ENCODE assay signal across 8 cellular contexts in genomic region chr12:122946690-122947271, GRCh38.
A peak's percentile ranks its signal among the peaks of the same experiment; 100 is the strongest.
DNase-seq lines count a peak whose midpoint lies in the region; ATAC-seq lines count a peak whose summit lies in the region.

No MANE protein-coding gene starts in this region.

- peak; percentile 70 for ATAC-seq in HG03565 (IDR thresholded peaks at IDR 0.05; ENCODE audit: unreplicated experiment)

- DNase-seq in stimulated activated naive CD4-positive, alpha-beta T cell treated with Interleukin-2 at 50 U/mL for 16 hours (lab: John Stamatoyannopoulos, UW), result peak; percentile 83
- DNase-seq in stimulated activated naive CD4-positive, alpha-beta T cell (lab: John Stamatoyannopoulos, UW), result no peak
- DNase-seq in T1000 (lab: John Stamatoyannopoulos, UW) (peak; percentile 100), astrocyte of the hippocampus (ENCODE audit: low read depth, low spot score) (peak; percentile 98), kidney tubule cell (ENCODE audit: low spot score) (peak; percentile 100), NCI-H1436 (lab: John Stamatoyannopoulos, UW) (no peak)
- peak; percentile 63 to 81 for DNase-seq in stimulated activated CD4-positive, alpha-beta T cell treated with anti-CD3 and anti-CD28 coated beads, Interleukin-4, amount 100 ng/mL, for 4 hours

Comparison
In these comparisons a context has a peak if more than half of its experiments do, and no peak if none do; other contexts are left out.
1. DNase-seq: peak in stimulated activated naive CD4-positive, alpha-beta T cell treated with Interleukin-2 at 50 U/mL for 16 hours (single experiment), T1000 (single experiment), astrocyte of the hippocampus (single experiment), kidney tubule cell (single experiment) and stimulated activated CD4-positive, alpha-beta T cell treated with anti-CD3 and anti-CD28 coated beads, Interleukin-4, amount 100 ng/mL, for 4 hours (2 of 2); none in stimulated activated naive CD4-positive, alpha-beta T cell (0 of 6) and NCI-H1436 (single experiment).